ENCODE assay signal across 8 cellular contexts in genomic region chr11:121464352-121464946, GRCh38. TPM values are rescaled to one million over a fixed set of nuclear protein-coding genes. Genes with fewer than 3 reads are reported as not detected.
DNase-seq lines count a peak whose midpoint lies in the region; ATAC-seq lines count a peak whose summit lies in the region.

No MANE protein-coding gene starts in this region.

- H3K9me3 Mint-ChIP-seq in activated naive CD4-positive, alpha-beta T cell treated with anti-CD3 and anti-CD28 coated beads, Interleukin-2, amount 50 U/mL, for 72 hours, result no peaks in the 10 kb centered on the region

- peak overlapping the region; percentile 97 to 98 for H3K27ac Mint-ChIP-seq in activated naive CD4-positive, alpha-beta T cell treated with anti-CD3 and anti-CD28 coated beads, Interleukin-2, amount 50 U/mL, for 72 hours

- intact Hi-C loops in left ventricle myocardium superior (cut with micrococcal nuclease), result no loop called here

- in situ Hi-C loops in SK-MEL-5 (cut with HindIII; ENCODE audit: low pct_unique_long_range_greater_than_20kb, low sequenced_read_pairs), result no loop called here

- ATAC-seq in GM18861 (IDR thresholded peaks at IDR 0.05; ENCODE audit: unreplicated experiment) (peak; percentile 30), HG03097 (IDR thresholded peaks at IDR 0.05; ENCODE audit: low FRiP score, unreplicated experiment) (peak; percentile 37), left ventricle myocardium superior (peak; percentile 91), GM21737 (IDR thresholded peaks at IDR 0.05; ENCODE audit: unreplicated experiment) (no peak)
- ATAC-seq in activated naive CD4-positive, alpha-beta T cell treated with anti-CD3 and anti-CD28 coated beads, Interleukin-2, amount 50 U/mL, for 72 hours, result peak; percentile 77 to 81

- peaks cover 0 to 3% of the 10 kb centered on the region in 2 donors for H3K36me3 Mint-ChIP-seq in activated naive CD4-positive, alpha-beta T cell treated with anti-CD3 and anti-CD28 coated beads, Interleukin-2, amount 50 U/mL, for 72 hours

- DNase-seq in SK-MEL-5 (ENCODE audit: low read depth, low spot score), result peak; percentile 37
- peak; percentile 80 to 96 for DNase-seq in activated naive CD4-positive, alpha-beta T cell treated with anti-CD3 and anti-CD28 coated beads, Interleukin-2, amount 50 U/mL, for 72 hours (ENCODE audit: low spot score in 2 of 2)
- peak; percentile 75 for DNase-seq in left ventricle myocardium superior
- DNase-seq in stimulated activated CD4-positive, alpha-beta T cell treated with anti-CD3 and anti-CD28 coated beads, Interleukin-12 subunit alpha, Interleukin-12 subunit beta, amount 100 ng/mL, for 48 hours (ENCODE audit: low read depth in 2 of 3, low spot score in 1 of 3), result peak; percentile 72 to 87 (median 77)
- no peak for DNase-seq in NCI-H2107 treated with DMSO at 0.1 percent for 48 hours (lab: John Stamatoyannopoulos, UW; ENCODE audit: unreplicated experiment)

RNA-seq across cellular contexts. Expression of gene SORL1, which starts 12.3 kb away (rescaled TPM):
- total RNA-seq in SK-MEL-5 (2014; rRNA removed; shearing (Covaris generic)), result 37.6 and 45.0 TPM in 2 replicates
- 39.4 and 52.3 TPM in 2 replicates for polyA plus RNA-seq in SK-MEL-5 (2015; cell fraction: cytosol; rRNA removed)
- 32.8 and 45.2 TPM in 2 replicates for polyA plus RNA-seq in SK-MEL-5 (2015; cell fraction: nucleus; rRNA removed)
- 100 to 1,000 TPM in 1 of 2 donors, 10 to 100 TPM in 1; 90.4 to 139 TPM for total RNA-seq in activated naive CD4-positive, alpha-beta T cell treated with anti-CD3 and anti-CD28 coated beads, Interleukin-2, amount 50 U/mL, for 72 hours
- total RNA-seq in left ventricle myocardium superior, result 11.9 TPM
